ENCODE assay signal across 16 cellular contexts in the genomic region with DNA sequence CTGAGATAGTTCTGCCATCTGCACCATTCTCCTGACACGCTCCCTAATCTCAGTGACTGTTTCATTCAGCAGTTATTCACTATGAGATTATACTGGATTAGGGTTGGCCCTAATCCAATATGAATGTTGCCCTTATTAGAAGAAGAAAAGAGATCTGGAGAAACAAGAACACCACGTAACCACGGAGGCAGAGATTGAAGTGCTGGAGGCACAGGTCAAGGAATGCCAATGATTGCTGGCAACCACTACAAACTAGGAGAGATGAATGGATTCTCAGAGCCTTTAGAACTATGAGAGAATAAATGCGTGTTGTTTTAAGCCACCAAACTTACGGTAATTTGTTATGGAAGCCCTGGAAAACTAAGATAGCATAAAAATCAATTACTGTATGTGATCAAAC. TPM values are rescaled to one million over a fixed set of nuclear protein-coding genes. Genes with fewer than 3 reads are reported as not detected.
DNase-seq lines count a peak whose midpoint lies in the region; ATAC-seq and TF ChIP-seq lines count a peak whose summit lies in the region.
"Had no signal": no experiment of that assay in that cellular context is flagged by ENCODE, and none has a peak within 500 bp of the region (broad histone marks: within the 10 kb centered on the region; RNA-seq: fewer than 3 reads in every experiment).

No MANE protein-coding gene starts in this region.

- DNase-seq in NCI-H82 (lab: John Stamatoyannopoulos, UW) (peak; percentile 73), astrocyte of the hippocampus (ENCODE audit: low read depth, low spot score) (peak; percentile 21), iris pigment epithelial cell (ENCODE audit: low read depth) (peak; percentile 35), type B pancreatic cell (ENCODE audit: extremely low spot score, unreplicated experiment) (no peak), activated T-cell treated with anti-CD3 and anti-CD28 coated beads for 4 hours (no peak), HuH-7 (ENCODE audit: low spot score) (no peak)
- DNase-seq: DMS79, HFFc6, Kasumi-1, NCI-H187 treated with DMSO at 0.1 percent for 48 hours, NCI-H2171 treated with DMSO at 0.1 percent for 48 hours, NCI-H748 treated with DMSO at 0.1 percent for 48 hours, PC-9, SJCRH30 had no signal

- peak overlapping the region; percentile 13 for H3K4me3 Mint-ChIP-seq in type B pancreatic cell
- H3K4me3 Mint-ChIP-seq: HFFc6 had no signal

- H3K4me1 Mint-ChIP-seq in type B pancreatic cell (ENCODE audit: unreplicated experiment), result peaks cover 25% of the 10 kb centered on the region

- H3K27me3 Mint-ChIP-seq in type B pancreatic cell, result no peaks in the 10 kb centered on the region
- H3K27me3 Mint-ChIP-seq: IgD-negative memory B cell had no signal

- no peak for ATAC-seq in HG03175 (IDR thresholded peaks at IDR 0.05; ENCODE audit: unreplicated experiment)

- H3K27ac Mint-ChIP-seq in type B pancreatic cell, result peak overlapping the region; percentile 2
- H3K27ac Mint-ChIP-seq: HFFc6 had no signal

- no peaks in the 10 kb centered on the region for H3K9me3 Mint-ChIP-seq in type B pancreatic cell
- H3K9me3 Mint-ChIP-seq: HFFc6, IgD-negative memory B cell had no signal

- no peak for TF ChIP-seq CTCF in type B pancreatic cell (conservative IDR thresholded peaks at IDR 0.05)

- no peaks in the 10 kb centered on the region for H3K36me3 Mint-ChIP-seq in type B pancreatic cell

RNA-seq across cellular contexts. Expression of a gene that starts 7.3 kb away (rescaled TPM):
- 34.0 and 43.8 TPM in 2 replicates for total RNA-seq in type B pancreatic cell (ENCODE audit: low replicate concordance)

RNA-seq across cellular contexts. Expression of a gene that starts 7.4 kb away (rescaled TPM):
- total RNA-seq in type B pancreatic cell (ENCODE audit: low replicate concordance), result 32.3 and 33.5 TPM in 2 replicates

Comparison
In these comparisons a context has a peak if more than half of its experiments do, and no peak if none do; other contexts are left out.
1. DNase-seq: peak in NCI-H82 (single experiment), astrocyte of the hippocampus (single experiment) and iris pigment epithelial cell (single experiment); none in type B pancreatic cell (single experiment), activated T-cell treated with anti-CD3 and anti-CD28 coated beads for 4 hours (single experiment) and HuH-7 (single experiment).